1 cellular context compared by ENCODE assay signal in the genomic region with DNA sequence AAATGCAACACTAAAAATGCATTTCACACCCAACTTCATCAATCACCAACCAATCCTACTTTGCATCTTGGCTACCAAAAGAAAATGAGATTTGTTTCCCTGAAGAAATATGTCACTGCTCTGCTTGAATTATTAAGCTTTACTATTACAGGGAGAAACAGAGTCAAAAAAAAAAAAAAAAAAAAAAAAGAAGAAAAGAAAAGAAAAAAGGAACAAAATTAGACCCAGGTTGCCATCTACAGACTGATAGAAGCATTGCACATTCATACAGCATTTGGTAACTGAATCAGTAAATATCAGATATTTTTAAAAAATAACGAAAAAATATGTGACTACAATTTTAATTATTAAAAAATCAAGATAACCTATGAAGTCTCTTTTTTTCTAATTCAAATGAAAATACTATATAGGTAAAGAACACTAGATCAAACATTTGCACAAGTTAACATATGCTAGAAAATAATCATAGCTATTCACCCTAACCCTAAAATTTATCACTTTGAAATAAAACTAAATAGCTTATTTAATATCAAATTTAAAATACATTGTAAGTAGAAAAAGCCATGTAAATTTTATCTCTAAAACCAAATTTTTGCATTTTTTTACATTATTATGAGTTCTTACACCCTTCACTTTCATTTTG.
TF ChIP-seq lines count a peak whose summit lies in the region.

No MANE protein-coding gene starts in this region.

TF ChIP-seq in A549, 52 proteins besides CTCF, POLR2A, EP300 and RAD21 (continued from another document):
- no peak for TF ChIP-seq SREBF2 (IDR thresholded peaks at IDR 0.05)
- TF ChIP-seq, protein P1, sequence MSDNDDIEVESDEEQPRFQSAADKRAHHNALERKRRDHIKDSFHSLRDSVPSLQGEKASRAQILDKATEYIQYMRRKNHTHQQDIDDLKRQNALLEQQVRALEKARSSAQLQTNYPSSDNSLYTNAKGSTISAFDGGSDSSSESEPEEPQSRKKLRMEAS (IDR thresholded peaks at IDR 0.05): no peak
- no peak for TF ChIP-seq FOSB (CRISPR knock-in tag; IDR thresholded peaks at IDR 0.05)
